18 cellular contexts compared by ENCODE assay signal in the genomic region with DNA sequence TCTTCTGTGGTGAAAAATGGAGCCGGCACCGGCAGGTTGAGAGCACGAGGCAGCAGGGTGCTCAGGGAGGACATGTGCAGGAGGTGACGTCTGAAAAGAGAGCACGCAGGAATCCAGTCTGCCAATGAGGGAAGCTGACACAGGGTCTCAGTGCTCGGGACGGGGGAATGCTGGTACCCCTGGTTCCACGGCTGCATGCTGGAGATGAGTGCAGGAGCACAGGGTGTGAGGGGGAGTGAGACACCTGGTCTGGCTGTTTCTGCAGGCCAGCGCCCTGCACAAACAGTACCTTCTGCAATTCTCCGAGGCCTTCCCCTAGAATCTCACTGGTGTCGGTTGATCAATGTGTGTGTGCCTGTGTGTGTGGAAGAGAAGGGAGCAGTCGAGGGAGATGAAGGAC.
A peak's percentile ranks its signal among the peaks of the same experiment; 100 is the strongest.
DNase-seq lines count a peak whose midpoint lies in the region; ATAC-seq, FAIRE-seq and TF ChIP-seq lines count a peak whose summit lies in the region.
"Had no signal": no experiment of that assay in that cellular context is flagged by ENCODE, and none has a peak within 500 bp of the region (broad histone marks: within the 10 kb centered on the region; RNA-seq: fewer than 3 reads in every experiment).

No MANE protein-coding gene starts in this region.

- POLR2A ChIA-PET in WTC11 (lab: Charles Lee), result no interaction called here

- H3K4me3 ChIP-seq in heart right ventricle (no peak overlapping the region), body of pancreas (no peak overlapping the region)
- H3K4me3 ChIP-seq: Peyer's patch had no signal

- H3K27me3 Mint-ChIP-seq in WTC11 (ENCODE audit: low read depth), result no peaks in the 10 kb centered on the region
- no peaks in the 10 kb centered on the region for H3K27me3 Mint-ChIP-seq in memory B cell
- H3K27me3 Mint-ChIP-seq in activated T-helper 2 cell treated with anti-CD3 and anti-CD28 coated beads, Interferon-gamma antibody, Interleukin-2, Interleukin-4, amounts not matched to agents 10 μg/mL and 5 μg/mL and 100 μg/mL, durations not matched to agents 14 hours and 24 hours and 36 hours (ENCODE audit: low read depth), result no peaks in the 10 kb centered on the region

- intact Hi-C loops in cardiac septum (cut with DNase I) (no loop called here), heart right ventricle (cut with DNase I) (no loop called here), body of pancreas (cut with DNase I) (no loop called here)
- intact Hi-C loops in activated T-helper 2 cell treated with anti-CD3 and anti-CD28 coated beads, Interferon-gamma antibody, Interleukin-2, Interleukin-4, amounts not matched to agents 10 μg/mL and 5 μg/mL and 100 μg/mL, durations not matched to agents 14 hours and 24 hours and 36 hours (cut with micrococcal nuclease), result no loop called here

- TF ChIP-seq CTCF in heart right ventricle (IDR thresholded peaks at IDR 0.05), result no peak
- no peak for TF ChIP-seq CTCF in WTC11 (IDR thresholded peaks at IDR 0.05)
- no peak for TF ChIP-seq CTCF in body of pancreas (IDR thresholded peaks at IDR 0.05)

- peak; percentile 56 for DNase-seq in cardiac septum (ENCODE audit: low spot score)
- no peak for DNase-seq in heart right ventricle
- DNase-seq in WTC11 (ENCODE audit: low spot score), result no peak
- no peak for DNase-seq in memory B cell (ENCODE audit: low spot score in 2 of 2)
- DNase-seq in urothelium cell line (ENCODE audit: low spot score), result no peak
- DNase-seq in activated T-helper 2 cell treated with anti-CD3 and anti-CD28 coated beads, Interferon-gamma antibody, Interleukin-2, Interleukin-4, amounts not matched to agents 10 μg/mL and 5 μg/mL and 100 μg/mL, durations not matched to agents 14 hours and 24 hours and 36 hours (ENCODE audit: low spot score), result no peak
- no peak for DNase-seq in body of pancreas
- DNase-seq in NCI-H1105 (lab: John Stamatoyannopoulos, UW), result no peak
- DNase-seq: COR-L47, DMS153, EL, H7, Kasumi-1, NCI-H187 treated with DMSO at 0.1 percent for 48 hours, NCI-H446 treated with DMSO at 0.1 percent for 48 hours, NCI-H774, SHP77 had no signal

- H3K36me3 ChIP-seq in heart right ventricle (peaks cover 0 to 69% (median 0%) of the 10 kb centered on the region in 9 donors), body of pancreas (replicated peaks in 1 of 2; ENCODE audit: insufficient read depth in 1 of 2, low read depth in 2 of 2) (no peaks in the 10 kb centered on the region)

- peaks cover 26% of the 10 kb centered on the region for H3K4me1 Mint-ChIP-seq in WTC11
- H3K4me1 Mint-ChIP-seq in memory B cell, result peaks cover 41% of the 10 kb centered on the region
- peaks cover 5% of the 10 kb centered on the region for H3K4me1 Mint-ChIP-seq in activated T-helper 2 cell treated with anti-CD3 and anti-CD28 coated beads, Interferon-gamma antibody, Interleukin-2, Interleukin-4, amounts not matched to agents 10 μg/mL and 5 μg/mL and 100 μg/mL, durations not matched to agents 14 hours and 24 hours and 36 hours (ENCODE audit: low read depth)

- 91 to 92% methylated on average over 12 of the region's 12 CpGs for WGBS in heart right ventricle, 2 donors
- WGBS in body of pancreas, 2 donors, result 92 to 93% methylated on average over 12 of the region's 12 CpGs

- no peak overlapping the region for H3K4me3 Mint-ChIP-seq in WTC11
- no peak overlapping the region for H3K4me3 Mint-ChIP-seq in memory B cell
- H3K4me3 Mint-ChIP-seq in activated T-helper 2 cell treated with anti-CD3 and anti-CD28 coated beads, Interferon-gamma antibody, Interleukin-2, Interleukin-4, amounts not matched to agents 10 μg/mL and 5 μg/mL and 100 μg/mL, durations not matched to agents 14 hours and 24 hours and 36 hours (ENCODE audit: low read depth), result no peak overlapping the region

- no peak for TF ChIP-seq POLR2A in body of pancreas (IDR thresholded peaks at IDR 0.05)

- H3K27ac ChIP-seq in heart right ventricle (no peak overlapping the region), body of pancreas (no peak overlapping the region)
- H3K27ac ChIP-seq: Peyer's patch had no signal

- H3K27me3 ChIP-seq in heart right ventricle (no peaks in the 10 kb centered on the region), body of pancreas (no peaks in the 10 kb centered on the region)
- H3K27me3 ChIP-seq: Peyer's patch had no signal

- H3K36me3 Mint-ChIP-seq in WTC11, result peaks cover 18% of the 10 kb centered on the region
- H3K36me3 Mint-ChIP-seq in memory B cell, result peaks cover 29% of the 10 kb centered on the region
- H3K36me3 Mint-ChIP-seq in activated T-helper 2 cell treated with anti-CD3 and anti-CD28 coated beads, Interferon-gamma antibody, Interleukin-2, Interleukin-4, amounts not matched to agents 10 μg/mL and 5 μg/mL and 100 μg/mL, durations not matched to agents 14 hours and 24 hours and 36 hours (ENCODE audit: low read depth), result peaks cover 9% of the 10 kb centered on the region

- H3K9me3 ChIP-seq in heart right ventricle, result no peaks in the 10 kb centered on the region
- no peaks in the 10 kb centered on the region for H3K9me3 ChIP-seq in body of pancreas
- H3K9me3 ChIP-seq: Peyer's patch had no signal

- FAIRE-seq in urothelium cell line (lab: Jason Lieb, UNC), result peak; percentile 32

- H3K9me3 Mint-ChIP-seq in WTC11 (no peaks in the 10 kb centered on the region), memory B cell (no peaks in the 10 kb centered on the region)
- no peaks in the 10 kb centered on the region for H3K9me3 Mint-ChIP-seq in activated T-helper 2 cell treated with anti-CD3 and anti-CD28 coated beads, Interferon-gamma antibody, Interleukin-2, Interleukin-4, amounts not matched to agents 10 μg/mL and 5 μg/mL and 100 μg/mL, durations not matched to agents 14 hours and 24 hours and 36 hours

- H3K4me1 ChIP-seq in heart right ventricle (peaks cover 2 to 56% (median 32%) of the 10 kb centered on the region in 9 donors), body of pancreas (no peaks in the 10 kb centered on the region)
- H3K4me1 ChIP-seq: Peyer's patch had no signal

- CTCF ChIA-PET in WTC11 (lab: Charles Lee), result no interaction called here

- ATAC-seq in heart right ventricle (no peak), WTC11 (no peak), memory B cell (ENCODE audit: low read depth) (no peak), body of pancreas (no peak)

- peak overlapping the region; percentile 70; the same call in 1 of the 2 replicates for H3K27ac Mint-ChIP-seq in WTC11
- H3K27ac Mint-ChIP-seq in memory B cell, result peak overlapping the region; percentile 60
- H3K27ac Mint-ChIP-seq in activated T-helper 2 cell treated with anti-CD3 and anti-CD28 coated beads, Interferon-gamma antibody, Interleukin-2, Interleukin-4, amounts not matched to agents 10 μg/mL and 5 μg/mL and 100 μg/mL, durations not matched to agents 14 hours and 24 hours and 36 hours, result no peak overlapping the region

TF ChIP-seq in WTC11, 78 proteins besides CTCF, POLR2A, EP300 and RAD21:
- TF ChIP-seq, protein P1, sequence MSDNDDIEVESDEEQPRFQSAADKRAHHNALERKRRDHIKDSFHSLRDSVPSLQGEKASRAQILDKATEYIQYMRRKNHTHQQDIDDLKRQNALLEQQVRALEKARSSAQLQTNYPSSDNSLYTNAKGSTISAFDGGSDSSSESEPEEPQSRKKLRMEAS (CRISPR knock-in tag; IDR thresholded peaks at IDR 0.05), result no peak
- TF ChIP-seq ZNF423 (CRISPR knock-in tag; IDR thresholded peaks at IDR 0.05), result no peak
- TF ChIP-seq, protein P2, sequence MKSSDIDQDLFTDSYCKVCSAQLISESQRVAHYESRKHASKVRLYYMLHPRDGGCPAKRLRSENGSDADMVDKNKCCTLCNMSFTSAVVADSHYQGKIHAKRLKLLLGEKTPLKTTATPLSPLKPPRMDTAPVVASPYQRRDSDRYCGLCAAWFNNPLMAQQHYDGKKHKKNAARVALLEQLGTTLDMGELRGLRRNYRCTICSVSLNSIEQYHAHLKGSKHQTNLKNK (CRISPR knock-in tag; IDR thresholded peaks at IDR 0.05), result no peak
